ENCODE assay signal across 8 cellular contexts in the genomic region with DNA sequence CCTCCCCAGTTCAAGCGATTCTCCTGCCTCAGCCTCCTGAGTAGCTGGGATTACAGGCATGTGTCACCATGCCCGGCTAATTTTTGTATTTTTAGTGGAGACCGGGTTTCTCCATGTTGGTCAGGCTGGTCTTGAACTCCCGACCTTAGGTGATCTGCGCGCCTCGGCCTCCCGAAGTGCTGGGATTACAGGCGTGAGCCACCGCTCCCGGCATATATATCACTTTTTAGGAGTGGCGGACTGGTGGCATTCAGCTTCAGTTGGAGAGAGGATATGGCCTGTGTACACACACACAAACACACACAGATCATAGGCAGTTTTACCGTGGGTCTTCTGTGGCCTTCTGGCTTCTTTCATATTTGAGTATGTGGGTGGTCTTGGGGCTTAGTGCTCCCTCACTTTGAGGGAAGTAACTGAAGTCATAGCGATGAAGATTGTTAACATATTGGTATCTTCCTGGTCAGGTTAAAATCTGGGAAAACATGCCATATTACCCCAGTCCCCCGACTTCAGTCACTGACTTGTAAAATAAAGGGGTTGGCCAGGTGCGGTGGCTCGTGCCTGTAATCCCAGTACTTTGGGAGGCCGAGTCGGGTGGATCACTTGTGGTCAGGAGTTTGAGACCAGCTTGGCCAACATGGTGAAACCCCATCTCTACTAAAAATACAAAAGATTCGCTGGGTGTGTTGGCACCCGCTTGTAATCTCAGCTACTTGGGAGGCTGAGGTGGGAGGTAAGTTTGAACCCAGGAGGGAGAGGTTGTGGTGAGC. TPM values are rescaled to one million over a fixed set of nuclear protein-coding genes. Genes with fewer than 3 reads are reported as not detected.
DNase-seq lines count a peak whose midpoint lies in the region; ATAC-seq and TF ChIP-seq lines count a peak whose summit lies in the region.
"Not testable (repeated sequence)": the region's sequence is repeated elsewhere in the genome, so short reads cannot be mapped to it uniquely, and the experiment has no call there.

No MANE protein-coding gene starts in this region.

- H3K9me3 ChIP-seq in MM.1S (replicated peaks; ENCODE audit: insufficient read depth, low read length); ascending aorta; esophagus muscularis mucosa; psoas muscle; thoracic aorta: not testable (repeated sequence)

- H3K4me3 ChIP-seq in MM.1S (ENCODE audit: low read length) = not testable (repeated sequence)
- peak overlapping the region; percentile 89 to 92 for H3K4me3 ChIP-seq in ascending aorta
- peak overlapping the region; percentile 80 to 97 (median 90) for H3K4me3 ChIP-seq in esophagus muscularis mucosa
- peak overlapping the region; percentile 72 for H3K4me3 ChIP-seq in psoas muscle
- H3K4me3 ChIP-seq in thoracic aorta = peak overlapping the region; percentile 97

- not testable (repeated sequence) for H4K20me1 ChIP-seq in MM.1S (ENCODE audit: insufficient read depth, low read length)

- not testable (repeated sequence) for H3K9me3 Mint-ChIP-seq in activated CD4-positive, alpha-beta memory T cell treated with anti-CD3 and anti-CD28 coated beads, Interleukin-2, amount 10 ng/mL, durations not matched to agents 7 days and 5 days; mesothelial cell of epicardium

- not testable (repeated sequence) for DNase-seq in MM.1S; activated CD4-positive, alpha-beta memory T cell treated with anti-CD3 and anti-CD28 coated beads, Interleukin-2, amount 10 ng/mL, durations not matched to agents 7 days and 5 days; ascending aorta (ENCODE audit: low spot score in 2 of 2); esophagus muscularis mucosa (ENCODE audit: extremely low spot score); mesothelial cell of epicardium (ENCODE audit: low spot score in 2 of 2, unreplicated experiment in 2 of 2); psoas muscle; thoracic aorta (ENCODE audit: low spot score)

- H3K79me2 ChIP-seq in MM.1S (ENCODE audit: low read length) = peaks cover 51% of the 10 kb centered on the region

- not testable (repeated sequence) for H2AFZ ChIP-seq in MM.1S (ENCODE audit: low read length)

- H3K9me2 ChIP-seq in MM.1S (replicated peaks; ENCODE audit: insufficient read depth, low read length) = not testable (repeated sequence)

- TF ChIP-seq CTCF in C4-2B (conservative IDR thresholded peaks at IDR 0.05); MM.1S (IDR thresholded peaks at IDR 0.05; ENCODE audit: low read length); ascending aorta (IDR thresholded peaks at IDR 0.05); esophagus muscularis mucosa (IDR thresholded peaks at IDR 0.05); mesothelial cell of epicardium (IDR thresholded peaks at IDR 0.05; ENCODE audit: unreplicated experiment); psoas muscle (IDR thresholded peaks at IDR 0.05); thoracic aorta (IDR thresholded peaks at IDR 0.05): not testable (repeated sequence)

- ATAC-seq in psoas muscle; thoracic aorta (ENCODE audit: insufficient number of reproducible peaks, low FRiP score, low read depth): not testable (repeated sequence)

- peak overlapping the region; percentile 89; the same call in 1 of the 2 replicates for H3K4me2 ChIP-seq in MM.1S (ENCODE audit: low read depth, low read length)

- peaks cover 49% of the 10 kb centered on the region for H3K4me1 Mint-ChIP-seq in activated CD4-positive, alpha-beta memory T cell treated with anti-CD3 and anti-CD28 coated beads, Interleukin-2, amount 10 ng/mL, durations not matched to agents 7 days and 5 days
- H3K4me1 Mint-ChIP-seq in mesothelial cell of epicardium = peaks cover 35% of the 10 kb centered on the region

- H3K27ac Mint-ChIP-seq in activated CD4-positive, alpha-beta memory T cell treated with anti-CD3 and anti-CD28 coated beads, Interleukin-2, amount 10 ng/mL, durations not matched to agents 7 days and 5 days = not testable (repeated sequence)
- H3K27ac Mint-ChIP-seq in mesothelial cell of epicardium = peak overlapping the region; percentile 34

- not testable (repeated sequence) for H3K9ac ChIP-seq in MM.1S (ENCODE audit: low read length)

- H3K36me3 Mint-ChIP-seq in activated CD4-positive, alpha-beta memory T cell treated with anti-CD3 and anti-CD28 coated beads, Interleukin-2, amount 10 ng/mL, durations not matched to agents 7 days and 5 days (ENCODE audit: low read depth) = peaks cover 41% of the 10 kb centered on the region
- H3K36me3 Mint-ChIP-seq in mesothelial cell of epicardium = peaks cover 22% of the 10 kb centered on the region

- H3K4me3 Mint-ChIP-seq in activated CD4-positive, alpha-beta memory T cell treated with anti-CD3 and anti-CD28 coated beads, Interleukin-2, amount 10 ng/mL, durations not matched to agents 7 days and 5 days = peak overlapping the region; percentile 85
- H3K4me3 Mint-ChIP-seq in mesothelial cell of epicardium = peak overlapping the region; percentile 99

- POLR2A ChIA-PET in activated CD4-positive, alpha-beta memory T cell treated with anti-CD3 and anti-CD28 coated beads, Interleukin-2, amount 10 ng/mL, durations not matched to agents 7 days and 5 days (lab: Charles Lee) = interaction anchor here (1.0 to 6.3 kb wide), 9 partner anchors 11 to 88 kb away, joined by 4 to 73 read pairs (median 7); partner anchors contain the start of gene CAMK2G

- H3K4me1 ChIP-seq in MM.1S (ENCODE audit: low read length) (peaks cover 10% of the 10 kb centered on the region), ascending aorta (peaks cover 11 to 29% of the 10 kb centered on the region in 2 donors), esophagus muscularis mucosa (peaks cover 45 to 64% (median 53%) of the 10 kb centered on the region in 4 donors), psoas muscle (peaks cover 50% of the 10 kb centered on the region), thoracic aorta (ENCODE audit: control insufficient read depth in 1 of 2, low read depth in 2 of 2) (peaks cover 27 to 50% of the 10 kb centered on the region in 2 donors)

- not testable (repeated sequence) for H3K36me3 ChIP-seq in MM.1S (replicated peaks; ENCODE audit: insufficient read depth, low read length)
- peaks cover 38% of the 10 kb centered on the region in 2 donors for H3K36me3 ChIP-seq in ascending aorta
- peaks cover 31 to 38% (median 38%) of the 10 kb centered on the region in 4 donors for H3K36me3 ChIP-seq in esophagus muscularis mucosa
- peaks cover 16 to 47% of the 10 kb centered on the region in 2 donors for H3K36me3 ChIP-seq in psoas muscle (ENCODE audit: insufficient read depth in 1 of 2, low read depth in 1 of 2)
- H3K36me3 ChIP-seq in thoracic aorta = peaks cover 34% of the 10 kb centered on the region

- not testable (repeated sequence) for TF ChIP-seq EP300 in esophagus muscularis mucosa (IDR thresholded peaks at IDR 0.05)

- TF ChIP-seq POLR2A in esophagus muscularis mucosa (IDR thresholded peaks at IDR 0.05; ENCODE audit: low read depth) = not testable (repeated sequence)

- H3K27me3 Mint-ChIP-seq in activated CD4-positive, alpha-beta memory T cell treated with anti-CD3 and anti-CD28 coated beads, Interleukin-2, amount 10 ng/mL, durations not matched to agents 7 days and 5 days; mesothelial cell of epicardium (ENCODE audit: low read depth): not testable (repeated sequence)

- WGBS in esophagus muscularis mucosa = 87% methylated on average over 21 of the region's 21 CpGs
- 74 to 83% (median 78%) methylated on average over 21 of the region's 21 CpGs for WGBS in psoas muscle, 3 donors

- not testable (repeated sequence) for H3K27me3 ChIP-seq in MM.1S (replicated peaks; ENCODE audit: insufficient read depth, low read length); ascending aorta; esophagus muscularis mucosa; psoas muscle (ENCODE audit: insufficient read depth in 3 of 3, low read length in 2 of 3); thoracic aorta (replicated peaks; ENCODE audit: insufficient read depth)

- not testable (repeated sequence) for H3F3A ChIP-seq in MM.1S (ENCODE audit: insufficient read depth, low read length)

- H3K27ac ChIP-seq in C4-2B (peak overlapping the region; percentile 80; the same call in 1 of the 2 replicates), esophagus muscularis mucosa (replicated peaks in 1 of 4) (peak overlapping the region in 2 of 4 donors; percentile 92 to 94), psoas muscle (peak overlapping the region; percentile 96)
- not testable (repeated sequence) for H3K27ac ChIP-seq in MM.1S (ENCODE audit: low read length); ascending aorta; thoracic aorta

- intact Hi-C loops in ascending aorta (cut with DNase I); psoas muscle (cut with DNase I): not testable (repeated sequence)
- intact Hi-C loops in esophagus muscularis mucosa (cut with DNase I) = loop anchor here (5.0 kb wide), 1 partner anchor 45 kb away; the partner anchor contains the start of gene SEC24C

- CTCF ChIA-PET in activated CD4-positive, alpha-beta memory T cell treated with anti-CD3 and anti-CD28 coated beads, Interleukin-2, amount 10 ng/mL, durations not matched to agents 7 days and 5 days (lab: Charles Lee) = interaction anchor here (0.7 to 9.9 kb wide), 3 partner anchors 16 to 1942 kb away, joined by 3 to 92 read pairs (median 3); partner anchors contain the start of gene SEC24C

RNA-seq across cellular contexts. Expression of gene ZSWIM8, which starts 1.8 kb away (rescaled TPM):
- 10 to 100 TPM; 88.0 to 92.2 TPM for total RNA-seq in activated CD4-positive, alpha-beta memory T cell treated with anti-CD3 and anti-CD28 coated beads, Interleukin-2, amount 10 ng/mL, durations not matched to agents 7 days and 5 days
- total RNA-seq in ascending aorta (106 TPM), esophagus muscularis mucosa (100 to 1,000 TPM in 3 of 4 donors, 10 to 100 TPM in 1; 66.4 to 123 (median 107) TPM), mesothelial cell of epicardium (121 to 131 TPM (median 122 TPM) in 3 replicates), psoas muscle (10 to 100 TPM; 57.0 to 65.1 (median 58.7) TPM), thoracic aorta (100 to 1,000 TPM; 126 to 144 TPM)
- polyA plus RNA-seq in psoas muscle = 10 to 100 TPM; 40.5 to 68.3 (median 54.4) TPM

RNA-seq across cellular contexts. Expression of gene CHCHD1, which starts 5.4 kb away (rescaled TPM):
- 10 to 100 TPM; 31.4 to 34.6 TPM for total RNA-seq in activated CD4-positive, alpha-beta memory T cell treated with anti-CD3 and anti-CD28 coated beads, Interleukin-2, amount 10 ng/mL, durations not matched to agents 7 days and 5 days
- total RNA-seq in ascending aorta = 24.5 TPM
- 10 to 100 TPM; 14.9 to 32.0 (median 25.6) TPM for total RNA-seq in esophagus muscularis mucosa
- total RNA-seq in mesothelial cell of epicardium = 21.0 to 23.5 TPM (median 23.1 TPM) in 3 replicates
- total RNA-seq in psoas muscle = 10 to 100 TPM; 19.9 to 30.9 (median 21.9) TPM
- 10 to 100 TPM; 66.9 to 98.7 (median 94.3) TPM for polyA plus RNA-seq in psoas muscle
- 10 to 100 TPM; 20.7 to 22.6 TPM for total RNA-seq in thoracic aorta

RNA-seq across cellular contexts. Expression of gene NDST2, which starts 24.2 kb away (rescaled TPM):
- 10 to 100 TPM; 58.3 to 58.4 TPM for total RNA-seq in activated CD4-positive, alpha-beta memory T cell treated with anti-CD3 and anti-CD28 coated beads, Interleukin-2, amount 10 ng/mL, durations not matched to agents 7 days and 5 days
- 130 TPM for total RNA-seq in ascending aorta
- 10 to 100 TPM; 26.8 to 38.3 (median 31.1) TPM for total RNA-seq in esophagus muscularis mucosa
- 37.2 to 40.8 TPM (median 38.7 TPM) in 3 replicates for total RNA-seq in mesothelial cell of epicardium
- total RNA-seq in psoas muscle = 10 to 100 TPM in 3 of 4 donors, 1 to 10 TPM in 1; 9.4 to 14.5 (median 12.0) TPM
- 1 to 10 TPM; 4.5 to 8.6 (median 7.8) TPM for polyA plus RNA-seq in psoas muscle
- total RNA-seq in thoracic aorta = 10 to 100 TPM; 55.0 to 78.2 TPM

RNA-seq across cellular contexts. Expression of gene SEC24C, which starts 43.0 kb away (rescaled TPM):
- 100 to 1,000 TPM; 106 to 108 TPM for total RNA-seq in activated CD4-positive, alpha-beta memory T cell treated with anti-CD3 and anti-CD28 coated beads, Interleukin-2, amount 10 ng/mL, durations not matched to agents 7 days and 5 days
- 65.9 TPM for total RNA-seq in ascending aorta
- 10 to 100 TPM; 42.4 to 61.3 (median 53.5) TPM for total RNA-seq in esophagus muscularis mucosa
- total RNA-seq in mesothelial cell of epicardium = 74.8 to 77.6 TPM (median 75.5 TPM) in 3 replicates
- total RNA-seq in psoas muscle = 10 to 100 TPM; 44.8 to 60.2 (median 52.0) TPM
- 10 to 100 TPM; 28.8 to 60.5 (median 56.2) TPM for polyA plus RNA-seq in psoas muscle
- total RNA-seq in thoracic aorta = 10 to 100 TPM; 55.7 to 80.1 TPM
